Comparison of ENCODE assay signal across 9 cellular contexts in the genomic region with DNA sequence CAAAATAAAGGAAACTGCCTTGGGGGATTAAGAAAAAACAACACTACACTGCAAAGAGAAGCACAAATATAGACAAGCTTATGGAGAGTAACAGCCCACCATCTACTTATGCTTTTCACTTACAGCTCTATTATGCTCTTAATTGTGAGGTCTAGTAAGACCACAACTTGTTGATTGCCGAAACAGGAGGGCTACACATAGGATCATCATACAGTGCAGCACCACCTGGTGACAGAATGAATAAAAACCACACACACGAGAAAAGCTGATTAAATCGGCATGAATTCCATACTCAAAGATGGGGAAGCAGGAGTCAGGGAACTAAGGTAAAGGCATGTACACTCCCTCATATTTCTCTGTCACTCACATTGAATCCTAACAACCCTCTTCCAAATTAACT.
DNase-seq lines count a peak whose midpoint lies in the region; ATAC-seq and TF ChIP-seq lines count a peak whose summit lies in the region.
"Had no signal": no experiment of that assay in that cellular context is flagged by ENCODE, and none has a peak within 500 bp of the region (broad histone marks: within the 10 kb centered on the region; RNA-seq: fewer than 3 reads in every experiment).

No MANE protein-coding gene starts in this region.

- ATAC-seq in GM19328 (IDR thresholded peaks at IDR 0.05; ENCODE audit: unreplicated experiment), result no peak
- ATAC-seq in GM21390 (IDR thresholded peaks at IDR 0.05; ENCODE audit: unreplicated experiment), result no peak

- POLR2A ChIA-PET in OCI-LY7 (lab: Charles Lee) (interaction anchor here (0.5 to 2.6 kb wide), 16 partner anchors 10 to 336 kb away, joined by 3 to 9 read pairs (median 4); no protein-coding TSS in a partner anchor), RWPE1 (lab: Yijun Ruan, JAX; ENCODE audit: low non-redundant PET) (no interaction called here)

- H3K36me3 ChIP-seq in OCI-LY7 (ENCODE audit: insufficient read depth, low read length), result no peaks in the 10 kb centered on the region

- BruUV-seq in OCI-LY7 (replicated peaks; lab: Mats Ljungman, UMichigan), result no TSS peak

- peaks cover 23% of the 10 kb centered on the region for H3K4me1 ChIP-seq in OCI-LY7 (ENCODE audit: insufficient read depth, low read length, poor library complexity, severe bottlenecking)

- CTCF ChIA-PET in OCI-LY7 (lab: Charles Lee; ENCODE audit: unreplicated experiment) (no interaction called here), RWPE1 (lab: Yijun Ruan, JAX) (interaction anchor here (1.0 kb wide), 1 partner anchor 23 kb away, joined by 3 read pairs; no protein-coding TSS in a partner anchor)

- in situ Hi-C loops in GM13977 (cut with MboI; ENCODE audit: low pct_unique_long_range_greater_than_20kb, low sequenced_read_pairs, unreplicated experiment), result no loop called here

- H3K27ac ChIP-seq in OCI-LY7 (ENCODE audit: low read depth, low read length, poor library complexity, severe bottlenecking) (no peak overlapping the region), RWPE1 (no peak overlapping the region)

- intact Hi-C loops in OCI-LY7 (cut with micrococcal nuclease; ENCODE audit: unreplicated experiment), result loop anchor here (5.0 kb wide), 1 partner anchor 205 kb away; no protein-coding TSS in a partner anchor

- H3K4me2 ChIP-seq in OCI-LY7 (ENCODE audit: low read length), result peak overlapping the region; percentile 40

- H3K9me2 ChIP-seq in OCI-LY7 (ENCODE audit: insufficient read depth, low read length), result no peaks in the 10 kb centered on the region

- H4K20me1 ChIP-seq in OCI-LY7 (ENCODE audit: insufficient read depth, low read length), result no peaks in the 10 kb centered on the region

- DNase-seq in A172 (ENCODE audit: low spot score) (peak; percentile 40), GM13977 (ENCODE audit: low spot score) (no peak), OCI-LY7 (ENCODE audit: low spot score) (peak; percentile 68), foreskin fibroblast (peak; percentile 28 to 49), RWPE1 (ENCODE audit: low spot score) (no peak)
- no peak for DNase-seq in activated CD4-positive, alpha-beta T cell treated with anti-CD3 and anti-CD28 coated beads, Interleukin-2, amount 50 U/mL, for 1 hour
- DNase-seq: NCI-H226 had no signal

- H3K4me3 ChIP-seq in OCI-LY7 (ENCODE audit: low read depth, low read length, poor library complexity, severe bottlenecking) (no peak overlapping the region), foreskin fibroblast (ENCODE audit: low read depth in 1 of 2, low read length in 2 of 2) (no peak overlapping the region)

- no peaks in the 10 kb centered on the region for H3K79me2 ChIP-seq in OCI-LY7 (ENCODE audit: insufficient read depth, low read depth, low read length)

- H3K9me3 ChIP-seq in OCI-LY7 (ENCODE audit: low read length), result no peaks in the 10 kb centered on the region

- peak overlapping the region; percentile 81; the same call in 1 of the 2 replicates for H2AFZ ChIP-seq in OCI-LY7 (ENCODE audit: low read length)

- TF ChIP-seq CTCF in GM13977 (IDR thresholded peaks at IDR 0.05; ENCODE audit: extremely low read depth, insufficient read depth, missing control alignments) (peak; percentile 46), OCI-LY7 (conservative IDR thresholded peaks at IDR 0.05; ENCODE audit: low read length) (peak; percentile 78), foreskin fibroblast (IDR thresholded peaks at IDR 0.05; ENCODE audit: low read depth, low read length) (peak; percentile 53), RWPE1 (conservative IDR thresholded peaks at IDR 0.05; ENCODE audit: low read depth) (no peak)

Comparison
In these comparisons a context has a peak if more than half of its experiments do, and no peak if none do; other contexts are left out.
1. DNase-seq: peak in A172 (single experiment), OCI-LY7 (single experiment) and foreskin fibroblast (2 of 2); none in GM13977 (single experiment), RWPE1 (single experiment) and activated CD4-positive, alpha-beta T cell treated with anti-CD3 and anti-CD28 coated beads, Interleukin-2, amount 50 U/mL, for 1 hour (single experiment).